Comparison of ENCODE assay signal across 24 cellular contexts in the genomic region with DNA sequence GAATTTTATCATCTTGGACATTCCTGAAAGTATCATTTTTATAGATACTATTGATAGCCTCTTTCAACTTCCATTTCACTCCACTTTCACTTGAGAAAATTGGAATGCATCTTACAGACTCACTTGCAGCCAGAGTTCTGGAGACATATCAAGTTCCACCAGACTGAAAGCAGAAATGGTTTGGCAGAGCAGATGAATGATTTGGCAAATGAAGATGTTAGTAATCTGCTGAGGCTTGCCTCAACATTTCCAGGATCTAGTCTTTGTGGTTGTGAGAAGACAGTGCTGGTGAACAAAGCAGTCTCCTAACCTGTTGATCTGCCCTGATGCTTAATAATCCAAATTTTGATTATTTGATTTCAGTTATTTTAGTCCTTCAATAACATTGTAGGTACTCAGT.
"Had no signal": no experiment of that assay in that cellular context is flagged by ENCODE, and none has a peak within 500 bp of the region (broad histone marks: within the 10 kb centered on the region; RNA-seq: fewer than 3 reads in every experiment).

No MANE protein-coding gene starts in this region.

- ATAC-seq: activated CD8-positive, alpha-beta T cell treated with anti-CD3 and anti-CD28 coated beads, Interleukin-2, amount 10 ng/mL, durations not matched to agents 7 days and 5 days; activated naive CD8-positive, alpha-beta T cell treated with anti-CD3 and anti-CD28 coated beads, Interleukin-2, amount 50 U/mL, for 24 hours; effector memory CD8-positive, alpha-beta T cell; esophagus mucosa; left colon; lower lobe of right lung; mucosa of descending colon; pancreas; sciatic nerve had no signal

- H3K27ac ChIP-seq: brain microvascular endothelial cell, lower lobe of right lung, pancreas, upper lobe of left lung, WERI-Rb-1 had no signal

- H3K9me3 ChIP-seq: lower lobe of right lung, mucosa of descending colon, pancreas, upper lobe of left lung had no signal

- H3K4me1 ChIP-seq: lower lobe of right lung, pancreas, upper lobe of left lung had no signal

- DNase-seq: activated CD4-positive, alpha-beta T cell treated with anti-CD3 and anti-CD28 coated beads for 1 hour; activated CD4-positive, alpha-beta T cell treated with anti-CD3 and anti-CD28 coated beads, Interleukin-2, amount 50 U/mL, for 1 hour; activated CD8-positive, alpha-beta T cell treated with anti-CD3 and anti-CD28 coated beads, Interleukin-2, amount 10 ng/mL, durations not matched to agents 7 days and 5 days; activated gamma-delta T cell; activated naive CD4-positive, alpha-beta T cell treated with anti-CD3 and anti-CD28 coated beads, Interleukin-2, amount 50 U/mL, for 16 hours; activated naive CD8-positive, alpha-beta T cell treated with anti-CD3 and anti-CD28 coated beads, Interleukin-2, amount 50 U/mL, for 24 hours; brain microvascular endothelial cell; central memory CD4-positive, alpha-beta T cell; effector memory CD8-positive, alpha-beta T cell; left colon; lower lobe of right lung; mesendoderm; mucosa of descending colon; nephron progenitor cell; pancreas; stimulated activated CD4-positive, alpha-beta T cell treated with anti-CD3 and anti-CD28 coated beads, Interleukin-15, amount 100 ng/mL, for 24 hours; stimulated activated CD8-positive, alpha-beta memory T cell treated with anti-CD3 and anti-CD28 coated beads, Interleukin-4, amount 100 ng/mL, for 48 hours; stimulated activated naive CD4-positive, alpha-beta T cell; T-helper 1 cell; upper lobe of left lung; WERI-Rb-1 had no signal

- H3K36me3 ChIP-seq: brain microvascular endothelial cell, lower lobe of right lung, pancreas, upper lobe of left lung, WERI-Rb-1 had no signal

- H3K27me3 ChIP-seq: brain microvascular endothelial cell, pancreas, upper lobe of left lung had no signal

- H3K4me3 ChIP-seq: lower lobe of right lung, mucosa of descending colon, pancreas, smooth muscle cell, upper lobe of left lung had no signal
